ENCODE assay signal across 1 cellular context in genomic region chr1:167276969-167277368, GRCh38.
TF ChIP-seq lines count a peak whose summit lies in the region.

No MANE protein-coding gene starts in this region.

TF ChIP-seq in GM23338, 12 proteins besides CTCF, POLR2A, EP300 and RAD21 (continued from another document):
- TF ChIP-seq ZNF462 (CRISPR knock-in tag; IDR thresholded peaks at IDR 0.05) (no peak), STAT1 (IDR thresholded peaks at IDR 0.05; ENCODE audit: unreplicated experiment) (no peak), NANOG (IDR thresholded peaks at IDR 0.05; ENCODE audit: borderline replicate concordance) (no peak), CREB1 (CRISPR knock-in tag; IDR thresholded peaks at IDR 0.05; ENCODE audit: low read depth) (no peak), ZNF114 (CRISPR knock-in tag; IDR thresholded peaks at IDR 0.05) (no peak), JUNB (IDR thresholded peaks at IDR 0.05; ENCODE audit: unreplicated experiment) (no peak)
- TF ChIP-seq, protein P1, sequence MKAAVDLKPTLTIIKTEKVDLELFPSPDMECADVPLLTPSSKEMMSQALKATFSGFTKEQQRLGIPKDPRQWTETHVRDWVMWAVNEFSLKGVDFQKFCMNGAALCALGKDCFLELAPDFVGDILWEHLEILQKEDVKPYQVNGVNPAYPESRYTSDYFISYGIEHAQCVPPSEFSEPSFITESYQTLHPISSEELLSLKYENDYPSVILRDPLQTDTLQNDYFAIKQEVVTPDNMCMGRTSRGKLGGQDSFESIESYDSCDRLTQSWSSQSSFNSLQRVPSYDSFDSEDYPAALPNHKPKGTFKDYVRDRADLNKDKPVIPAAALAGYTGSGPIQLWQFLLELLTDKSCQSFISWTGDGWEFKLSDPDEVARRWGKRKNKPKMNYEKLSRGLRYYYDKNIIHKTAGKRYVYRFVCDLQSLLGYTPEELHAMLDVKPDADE (IDR thresholded peaks at IDR 0.05) = no peak
